In the genomic region with DNA sequence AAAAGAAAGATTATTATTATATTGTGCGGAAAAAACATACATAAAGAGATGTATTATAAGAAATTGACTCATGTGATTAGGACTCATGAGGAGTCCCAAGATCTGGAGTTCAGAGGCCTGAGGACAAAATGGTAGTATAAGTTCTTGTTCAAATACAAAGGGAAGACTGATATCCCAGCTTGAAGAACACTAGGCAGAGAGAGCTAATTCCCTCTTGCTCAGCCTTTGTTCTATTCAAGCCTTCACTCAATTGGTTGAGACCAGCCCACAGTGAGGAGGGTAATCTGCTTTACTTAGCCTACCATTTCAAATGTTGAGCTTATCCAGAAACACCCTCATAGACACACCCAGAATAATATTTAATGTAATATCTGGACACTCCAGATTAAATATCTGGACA, we compare ENCODE assay signal across 37 cellular contexts.
"Had no signal": no experiment of that assay in that cellular context is flagged by ENCODE, and none has a peak within 500 bp of the region (broad histone marks: within the 10 kb centered on the region; RNA-seq: fewer than 3 reads in every experiment).

No MANE protein-coding gene starts in this region.

- H3K4me3 Mint-ChIP-seq: activated CD4-positive, alpha-beta T cell treated with anti-CD3 and anti-CD28 coated beads for 36 hours; activated CD4-positive, alpha-beta T cell treated with anti-CD3 and anti-CD28 coated beads, Interleukin-2, amount 10 ng/mL, durations not matched to agents 7 days and 5 days; activated CD8-positive, alpha-beta T cell treated with anti-CD3 and anti-CD28 coated beads for 36 hours; activated naive CD4-positive, alpha-beta T cell treated with anti-CD3 and anti-CD28 coated beads for 36 hours; activated naive CD8-positive, alpha-beta T cell treated with anti-CD3 and anti-CD28 coated beads for 36 hours; activated T-cell treated with anti-CD3 and anti-CD28 coated beads, Interleukin-2, amount 50 U/mL, for 4 hours; activated T-cell treated with anti-CD3 and anti-CD28 coated beads, Interleukin-2, amount 50 U/mL, for 72 hours; activated T-helper 1 cell treated with anti-CD3 and anti-CD28 coated beads, Interleukin-12 subunit alpha, Interleukin-12 subunit beta, Interleukin-2, Interleukin-4 antibody, amounts not matched to agents 30 ng/mL and 10 ng/mL and 1 ng/mL, durations not matched to agents 14 hours and 24 hours and 36 hours; activated T-helper 17 cell treated with anti-CD3 and anti-CD28 coated beads, Interleukin-2, amount 50 U/mL, for 72 hours; brain; central memory CD8-positive, alpha-beta T cell; T-helper 1 cell treated with Interleukin-12 subunit alpha and Interleukin-12 subunit beta and Interleukin-4 antibody, amounts not matched to agents 30 μg/mL and 1 μg/mL, for 36 hours; T-helper 2 cell treated with Interferon-gamma antibody and Interleukin-4, amounts not matched to agents 5 μg/mL and 100 μg/mL, for 36 hours had no signal

- H3K36me3 Mint-ChIP-seq: activated naive CD4-positive, alpha-beta T cell treated with anti-CD3 and anti-CD28 coated beads, Interleukin-2, amount 50 U/mL, for 72 hours; activated naive CD8-positive, alpha-beta T cell treated with anti-CD3 and anti-CD28 coated beads for 36 hours; brain had no signal

- H3K4me3 ChIP-seq: adrenal gland, ascending aorta, cardiac muscle cell had no signal

- H3K9me3 ChIP-seq: adrenal gland, ascending aorta had no signal

- ATAC-seq: activated CD4-positive, alpha-beta T cell treated with anti-CD3 and anti-CD28 coated beads for 36 hours; activated CD4-positive, CD25-positive, alpha-beta regulatory T cell treated with anti-CD3 and anti-CD28 coated beads, Interleukin-2, amount 50 U/mL, for 24 hours; activated CD8-positive, alpha-beta T cell treated with anti-CD3 and anti-CD28 coated beads for 36 hours; activated naive CD4-positive, alpha-beta T cell treated with anti-CD3 and anti-CD28 coated beads, Interleukin-2, amount 50 U/mL, for 72 hours; activated T-cell treated with anti-CD3 and anti-CD28 coated beads, Interleukin-2, amount 50 U/mL, for 4 hours; activated T-cell treated with anti-CD3 and anti-CD28 coated beads, Interleukin-2, amount 50 U/mL, for 72 hours; activated T-helper 17 cell treated with anti-CD3 and anti-CD28 coated beads, Interleukin-2, amount 50 U/mL, for 72 hours had no signal

- H3K4me1 Mint-ChIP-seq: activated CD4-positive, alpha-beta T cell treated with anti-CD3 and anti-CD28 coated beads for 36 hours; activated CD4-positive, alpha-beta T cell treated with anti-CD3 and anti-CD28 coated beads, Interleukin-2, amount 10 ng/mL, durations not matched to agents 7 days and 5 days; activated naive CD8-positive, alpha-beta T cell treated with anti-CD3 and anti-CD28 coated beads for 36 hours; activated T-helper 17 cell treated with anti-CD3 and anti-CD28 coated beads, Interleukin-2, amount 50 U/mL, for 72 hours; brain; central memory CD8-positive, alpha-beta T cell had no signal

- H3K36me3 ChIP-seq: adrenal gland, ascending aorta, cardiac muscle cell had no signal

- DNase-seq: activated CD4-positive, alpha-beta T cell treated with anti-CD3 and anti-CD28 coated beads for 1 hour; activated CD4-positive, alpha-beta T cell treated with anti-CD3 and anti-CD28 coated beads for 36 hours; activated CD4-positive, alpha-beta T cell treated with anti-CD3 and anti-CD28 coated beads for 48 hours; activated CD4-positive, alpha-beta T cell treated with anti-CD3 and anti-CD28 coated beads, Interleukin-2, amount 10 ng/mL, durations not matched to agents 7 days and 5 days; activated CD4-positive, alpha-beta T cell treated with anti-CD3 and anti-CD28 coated beads, Interleukin-2, amount 50 U/mL, for 48 hours; activated CD4-positive, CD25-positive, alpha-beta regulatory T cell; activated CD8-positive, alpha-beta memory T cell treated with anti-CD3 and anti-CD28 coated beads, Interleukin-2, amount 50 U/mL, for 4 hours; activated CD8-positive, alpha-beta T cell treated with anti-CD3 and anti-CD28 coated beads for 36 hours; activated effector memory CD4-positive, alpha-beta T cell treated with anti-CD3 and anti-CD28 coated beads, Interleukin-2, amount 50 U/mL, for 16 hours; activated gamma-delta T cell treated with Interleukin-2 at 50 U/mL for 16 hours; activated naive CD4-positive, alpha-beta T cell; activated naive CD4-positive, alpha-beta T cell treated with anti-CD3 and anti-CD28 coated beads for 36 hours; activated naive CD4-positive, alpha-beta T cell treated with anti-CD3 and anti-CD28 coated beads, Interleukin-2, amount 50 U/mL, for 16 hours; activated naive CD8-positive, alpha-beta T cell treated with anti-CD3 and anti-CD28 coated beads for 36 hours; activated T-cell treated with anti-CD3 and anti-CD28 coated beads for 4 hours; activated T-cell treated with anti-CD3 and anti-CD28 coated beads, Interleukin-2, amount 50 U/mL, for 1 hour; activated T-cell treated with anti-CD3 and anti-CD28 coated beads, Interleukin-2, amount 50 U/mL, for 4 hours; activated T-cell treated with anti-CD3 and anti-CD28 coated beads, Interleukin-2, amount 50 U/mL, for 72 hours; adrenal gland; amygdala; anterior cingulate cortex; caudate nucleus; cerebellar nuclear complex; T-helper 1 cell; T-helper 2 cell; T-helper 9 cell had no signal

- H3K27me3 ChIP-seq: adrenal gland, ascending aorta, cardiac muscle cell had no signal

- H3K4me1 ChIP-seq: adrenal gland, ascending aorta had no signal

- H3K27ac ChIP-seq: adrenal gland, ascending aorta, cardiac muscle cell, VCaP had no signal

- H3K27ac Mint-ChIP-seq: activated CD4-positive, alpha-beta T cell treated with anti-CD3 and anti-CD28 coated beads for 36 hours; activated CD4-positive, alpha-beta T cell treated with anti-CD3 and anti-CD28 coated beads, Interleukin-2, amount 10 ng/mL, durations not matched to agents 7 days and 5 days; activated CD8-positive, alpha-beta T cell treated with anti-CD3 and anti-CD28 coated beads for 36 hours; activated naive CD4-positive, alpha-beta T cell treated with anti-CD3 and anti-CD28 coated beads for 36 hours; activated naive CD4-positive, alpha-beta T cell treated with anti-CD3 and anti-CD28 coated beads, Interleukin-2, amount 50 U/mL, for 72 hours; activated naive CD8-positive, alpha-beta T cell treated with anti-CD3 and anti-CD28 coated beads for 36 hours; activated T-cell treated with anti-CD3 and anti-CD28 coated beads, Interleukin-2, amount 50 U/mL, for 72 hours; activated T-helper 1 cell treated with anti-CD3 and anti-CD28 coated beads, Interleukin-12 subunit alpha, Interleukin-12 subunit beta, Interleukin-2, Interleukin-4 antibody, amounts not matched to agents 30 ng/mL and 10 ng/mL and 1 ng/mL, durations not matched to agents 14 hours and 24 hours and 36 hours; activated T-helper 17 cell treated with anti-CD3 and anti-CD28 coated beads, Interleukin-2, amount 50 U/mL, for 72 hours; brain; T-helper 1 cell treated with Interleukin-12 subunit alpha and Interleukin-12 subunit beta and Interleukin-4 antibody, amounts not matched to agents 30 μg/mL and 1 μg/mL, for 36 hours; T-helper 2 cell treated with Interferon-gamma antibody and Interleukin-4, amounts not matched to agents 5 μg/mL and 100 μg/mL, for 36 hours had no signal

- H3K9me3 Mint-ChIP-seq: activated naive CD4-positive, alpha-beta T cell treated with anti-CD3 and anti-CD28 coated beads, Interleukin-2, amount 50 U/mL, for 72 hours; activated naive CD8-positive, alpha-beta T cell treated with anti-CD3 and anti-CD28 coated beads for 36 hours; activated T-cell treated with anti-CD3 and anti-CD28 coated beads, Interleukin-2, amount 50 U/mL, for 4 hours; brain; T-helper 1 cell treated with Interleukin-12 subunit alpha and Interleukin-12 subunit beta and Interleukin-4 antibody, amounts not matched to agents 30 μg/mL and 1 μg/mL, for 36 hours; T-helper 2 cell treated with Interferon-gamma antibody and Interleukin-4, amounts not matched to agents 5 μg/mL and 100 μg/mL, for 36 hours had no signal

- H3K27me3 Mint-ChIP-seq: activated CD4-positive, alpha-beta T cell treated with anti-CD3 and anti-CD28 coated beads for 36 hours; activated CD4-positive, alpha-beta T cell treated with anti-CD3 and anti-CD28 coated beads, Interleukin-2, amount 10 ng/mL, durations not matched to agents 7 days and 5 days; activated CD8-positive, alpha-beta T cell treated with anti-CD3 and anti-CD28 coated beads for 36 hours; activated naive CD8-positive, alpha-beta T cell treated with anti-CD3 and anti-CD28 coated beads for 36 hours; activated T-helper 17 cell treated with anti-CD3 and anti-CD28 coated beads, Interleukin-2, amount 50 U/mL, for 72 hours; central memory CD8-positive, alpha-beta T cell had no signal
